11 cellular contexts compared by ENCODE assay signal in the genomic region with DNA sequence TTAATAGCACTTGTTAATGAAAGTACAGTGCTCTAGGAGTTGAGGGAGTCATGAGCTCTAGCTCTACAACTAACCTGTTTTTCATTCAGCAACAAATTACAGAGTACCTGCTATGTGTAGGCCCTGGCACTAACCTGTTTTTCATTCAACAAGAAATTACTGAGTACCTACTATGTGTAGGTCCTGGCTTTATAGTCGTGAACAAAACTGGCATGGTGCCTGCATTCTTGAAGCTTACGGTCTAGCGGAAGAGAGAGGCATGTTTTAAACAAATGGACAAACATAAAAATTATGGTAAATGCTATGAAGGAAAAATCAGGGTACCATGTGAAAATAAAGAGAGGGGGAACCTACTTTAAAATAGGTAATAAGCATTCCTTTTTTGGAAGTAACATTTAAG. TPM values are rescaled to one million over a fixed set of nuclear protein-coding genes. Genes with fewer than 3 reads are reported as not detected.
A peak's percentile ranks its signal among the peaks of the same experiment; 100 is the strongest.
DNase-seq lines count a peak whose midpoint lies in the region; ATAC-seq and TF ChIP-seq lines count a peak whose summit lies in the region.
"Had no signal": no experiment of that assay in that cellular context is flagged by ENCODE, and none has a peak within 500 bp of the region (broad histone marks: within the 10 kb centered on the region; RNA-seq: fewer than 3 reads in every experiment).

No MANE protein-coding gene starts in this region.

- CTCF ChIA-PET in SK-N-SH (lab: Yijun Ruan, JAX): interaction anchor here (1.0 to 2.4 kb wide), 7 partner anchors 19 to 127 kb away, joined by 3 to 11 read pairs (median 4); no protein-coding TSS in a partner anchor
- CTCF ChIA-PET in Panc1 (lab: Charles Lee): no interaction called here

- H2AFZ ChIP-seq in SK-N-SH (ENCODE audit: low read depth): no peak overlapping the region

- ATAC-seq in SK-N-SH treated with all-trans-retinoic acid at 6 μM for 48 hours (no peak), Panc1 (no peak)

- H3K79me2 ChIP-seq in SK-N-SH (ENCODE audit: insufficient read depth): peaks cover 93% of the 10 kb centered on the region

- H3K9ac ChIP-seq in SK-N-SH (no peak overlapping the region), rectal smooth muscle tissue (ENCODE audit: low read length) (no peak overlapping the region)

- no peak for TF ChIP-seq RAD21 in SK-N-SH (IDR thresholded peaks at IDR 0.05; ENCODE audit: low read length)

- DNase-seq in SK-N-SH (no peak), Panc1 (ENCODE audit: low read depth, low spot score) (no peak), epithelial cell of esophagus (ENCODE audit: low read depth) (no peak), NCI-H1694 treated with DMSO at 0.1 percent for 48 hours (lab: John Stamatoyannopoulos, UW) (no peak), NCI-H1105 treated with DMSO at 0.1 percent for 48 hours (lab: John Stamatoyannopoulos, UW) (no peak)
- DNase-seq in stimulated activated CD4-positive, alpha-beta T cell treated with anti-CD3 and anti-CD28 coated beads, Interleukin-2, amount 100 ng/mL, for 48 hours: no peak
- DNase-seq: activated CD4-positive, alpha-beta T cell treated with anti-CD3 and anti-CD28 coated beads for 48 hours; NCI-H524; uterus had no signal

- peaks cover 19% of the 10 kb centered on the region for H4K20me1 ChIP-seq in SK-N-SH (ENCODE audit: insufficient read depth)

- in situ Hi-C loops in Panc1 (cut with HindIII; ENCODE audit: low pct_unique_long_range_greater_than_20kb, low sequenced_read_pairs): no loop called here

- H3F3A ChIP-seq in SK-N-SH (replicated peaks; ENCODE audit: insufficient read depth): peaks cover 14% of the 10 kb centered on the region

- TF ChIP-seq CTCF in SK-N-SH (IDR thresholded peaks at IDR 0.05): no peak
- TF ChIP-seq CTCF in Panc1 (IDR thresholded peaks at IDR 0.05): no peak
- no peak for TF ChIP-seq CTCF in epithelial cell of esophagus (IDR thresholded peaks at IDR 0.05; ENCODE audit: insufficient read depth, low read depth, low read length, missing control alignments)

- H3K4me1 ChIP-seq in SK-N-SH (ENCODE audit: control insufficient read depth in 1 of 2, insufficient read depth in 2 of 2, low read depth in 1 of 2, low read length in 1 of 2) (peaks cover 13 to 28% of the 10 kb centered on the region in 2 experiments), Panc1 (ENCODE audit: control insufficient read depth, insufficient read depth, low read length) (peaks cover 22% of the 10 kb centered on the region), rectal smooth muscle tissue (ENCODE audit: control insufficient read depth, insufficient read depth, low read length) (peaks cover 21% of the 10 kb centered on the region)

- 90% methylated on average over 3 of the region's 3 CpGs for WGBS in SK-N-SH (ENCODE audit: low lambda C conversion rate)

- intact Hi-C loops in Panc1 (cut with micrococcal nuclease; ENCODE audit: unreplicated experiment): no loop called here

- H3K9me2 ChIP-seq in SK-N-SH: no peaks in the 10 kb centered on the region

- H3K4me2 ChIP-seq in SK-N-SH: peak overlapping the region; percentile 88

- TF ChIP-seq EP300 in SK-N-SH (IDR thresholded peaks at IDR 0.05; ENCODE audit: borderline replicate concordance in 1 of 2, low read depth in 1 of 2, low read length in 1 of 2): no peak

- H3K36me3 ChIP-seq in SK-N-SH (replicated peaks in 1 of 2; ENCODE audit: control insufficient read depth in 1 of 2, insufficient read depth in 2 of 2, low read length in 1 of 2) (peaks cover 32 to 45% of the 10 kb centered on the region in 2 experiments), Panc1 (ENCODE audit: control insufficient read depth, insufficient read depth, low read length) (peaks cover 29% of the 10 kb centered on the region), rectal smooth muscle tissue (ENCODE audit: control insufficient read depth, insufficient read depth, low read length) (peaks cover 11% of the 10 kb centered on the region)
- H3K36me3 ChIP-seq: uterus had no signal

- H3K27me3 ChIP-seq in SK-N-SH (ENCODE audit: insufficient read depth) (no peaks in the 10 kb centered on the region), Panc1 (ENCODE audit: control insufficient read depth, insufficient read depth, low read length) (no peaks in the 10 kb centered on the region), rectal smooth muscle tissue (ENCODE audit: control insufficient read depth, insufficient read depth, low read length) (no peaks in the 10 kb centered on the region)
- H3K27me3 ChIP-seq: uterus had no signal

- BruUV-seq in Panc1 (replicated peaks; lab: Mats Ljungman, UMichigan): no TSS peak

- H3K27ac ChIP-seq in SK-N-SH (ENCODE audit: low read depth in 2 of 2, low read length in 1 of 2): no peak overlapping the region
- peak overlapping the region; percentile 99 for H3K27ac ChIP-seq in Panc1 (ENCODE audit: low read length)
- H3K27ac ChIP-seq in rectal smooth muscle tissue (ENCODE audit: low read depth, low read length): no peak overlapping the region

- H3K4me3 ChIP-seq in SK-N-SH (ENCODE audit: low read depth in 2 of 2, low read length in 1 of 2) (peak overlapping the region in 1 of 2 experiments; percentile 84; a peak in 3 of 4 replicates), Panc1 (ENCODE audit: low read depth in 2 of 2, low read length in 2 of 2) (peak overlapping the region; percentile 89 to 99; a peak in 3 of 4 replicates), epithelial cell of esophagus (ENCODE audit: low read length) (peak overlapping the region; percentile 93), rectal smooth muscle tissue (ENCODE audit: low read length) (peak overlapping the region; percentile 99)

- no peaks in the 10 kb centered on the region for H3K9me3 ChIP-seq in SK-N-SH
- H3K9me3 ChIP-seq in Panc1 (ENCODE audit: control insufficient read depth, insufficient read depth, low read depth, low read length): no peaks in the 10 kb centered on the region
- H3K9me3 ChIP-seq: uterus had no signal

- POLR2A ChIA-PET in SK-N-SH (lab: Yijun Ruan, JAX): interaction anchor here (1.0 kb wide), 2 partner anchors 228 kb away, joined by 3 to 6 read pairs; a partner anchor contains a TSS
- POLR2A ChIA-PET in Panc1 (lab: Charles Lee): no interaction called here

TF ChIP-seq in SK-N-SH, 30 proteins besides CTCF, POLR2A, EP300 and RAD21 (continues in another document):
- TF ChIP-seq FOXM1 (IDR thresholded peaks at IDR 0.05; ENCODE audit: low read depth) (no peak), NRF1 (IDR thresholded peaks at IDR 0.05; ENCODE audit: low read depth, low read length) (no peak), CHD2 (IDR thresholded peaks at IDR 0.05; ENCODE audit: low read length, partially characterized antibody) (no peak)
- TF ChIP-seq, protein P1, sequence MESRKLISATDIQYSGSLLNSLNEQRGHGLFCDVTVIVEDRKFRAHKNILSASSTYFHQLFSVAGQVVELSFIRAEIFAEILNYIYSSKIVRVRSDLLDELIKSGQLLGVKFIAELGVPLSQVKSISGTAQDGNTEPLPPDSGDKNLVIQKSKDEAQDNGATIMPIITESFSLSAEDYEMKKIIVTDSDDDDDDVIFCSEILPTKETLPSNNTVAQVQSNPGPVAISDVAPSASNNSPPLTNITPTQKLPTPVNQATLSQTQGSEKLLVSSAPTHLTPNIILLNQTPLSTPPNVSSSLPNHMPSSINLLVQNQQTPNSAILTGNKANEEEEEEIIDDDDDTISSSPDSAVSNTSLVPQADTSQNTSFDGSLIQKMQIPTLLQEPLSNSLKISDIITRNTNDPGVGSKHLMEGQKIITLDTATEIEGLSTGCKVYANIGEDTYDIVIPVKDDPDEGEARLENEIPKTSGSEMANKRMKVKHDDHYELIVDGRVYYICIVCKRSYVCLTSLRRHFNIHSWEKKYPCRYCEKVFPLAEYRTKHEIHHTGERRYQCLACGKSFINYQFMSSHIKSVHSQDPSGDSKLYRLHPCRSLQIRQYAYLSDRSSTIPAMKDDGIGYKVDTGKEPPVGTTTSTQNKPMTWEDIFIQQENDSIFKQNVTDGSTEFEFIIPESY (IDR thresholded peaks at IDR 0.05; ENCODE audit: borderline replicate concordance, low read depth): no peak

TF ChIP-seq in SK-N-SH treated with all-trans-retinoic acid at 6 μM for 48 hours, 23 proteins besides CTCF, POLR2A, EP300 and RAD21 (continues in another document):
- TF ChIP-seq ESRRG (CRISPR knock-in tag; IDR thresholded peaks at IDR 0.05) (no peak), BACH2 (CRISPR knock-in tag; IDR thresholded peaks at IDR 0.05; ENCODE audit: borderline replicate concordance) (no peak), OSR1 (CRISPR knock-in tag; IDR thresholded peaks at IDR 0.05) (no peak), TOX (CRISPR knock-in tag; IDR thresholded peaks at IDR 0.05; ENCODE audit: borderline replicate concordance) (no peak), CSDC2 (CRISPR knock-in tag; IDR thresholded peaks at IDR 0.05) (no peak), ZNF565 (CRISPR knock-in tag; conservative IDR thresholded peaks at IDR 0.05; ENCODE audit: low read depth) (no peak)
- TF ChIP-seq, protein P2, sequence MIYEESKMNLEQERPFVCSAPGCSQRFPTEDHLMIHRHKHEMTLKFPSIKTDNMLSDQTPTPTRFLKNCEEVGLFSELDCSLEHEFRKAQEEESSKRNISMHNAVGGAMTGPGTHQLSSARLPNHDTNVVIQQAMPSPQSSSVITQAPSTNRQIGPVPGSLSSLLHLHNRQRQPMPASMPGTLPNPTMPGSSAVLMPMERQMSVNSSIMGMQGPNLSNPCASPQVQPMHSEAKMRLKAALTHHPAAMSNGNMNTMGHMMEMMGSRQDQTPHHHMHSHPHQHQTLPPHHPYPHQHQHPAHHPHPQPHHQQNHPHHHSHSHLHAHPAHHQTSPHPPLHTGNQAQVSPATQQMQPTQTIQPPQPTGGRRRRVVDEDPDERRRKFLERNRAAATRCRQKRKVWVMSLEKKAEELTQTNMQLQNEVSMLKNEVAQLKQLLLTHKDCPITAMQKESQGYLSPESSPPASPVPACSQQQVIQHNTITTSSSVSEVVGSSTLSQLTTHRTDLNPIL (CRISPR knock-in tag; IDR thresholded peaks at IDR 0.05; ENCODE audit: low read depth): no peak

RNA-seq across cellular contexts. Expression of a gene that starts 2.2 kb away (rescaled TPM):
- 146 and 161 TPM in 2 replicates for polyA plus RNA-seq in SK-N-SH (2012; rRNA removed)
- polyA plus RNA-seq in SK-N-SH (2012; cell fraction: cytosol; rRNA removed): 111 and 115 TPM in 2 replicates
- 191 and 357 TPM in 2 replicates for polyA plus RNA-seq in SK-N-SH (2012; cell fraction: nucleus; rRNA removed)
- 227 TPM for total RNA-seq in Panc1 (2021; ENCODE audit: unreplicated experiment)
- 149 TPM for polyA plus RNA-seq in Panc1 (2012; ENCODE audit: insufficient read length)

RNA-seq across cellular contexts. Expression of a gene that starts 12.4 kb away (rescaled TPM):
- not detected in 2 replicates for polyA plus RNA-seq in SK-N-SH (2012; rRNA removed)
- not detected in 2 replicates for polyA plus RNA-seq in SK-N-SH (2012; cell fraction: cytosol; rRNA removed)
- polyA plus RNA-seq in SK-N-SH (2012; cell fraction: nucleus; rRNA removed): not detected in 2 replicates
- total RNA-seq in Panc1 (2021; ENCODE audit: unreplicated experiment): not detected
- not detected for polyA plus RNA-seq in Panc1 (2012; ENCODE audit: insufficient read length)
- total RNA-seq: uterus had no signal

RNA-seq across cellular contexts. Expression of a gene that starts 26.6 kb away (rescaled TPM):
- polyA plus RNA-seq in SK-N-SH (2012; rRNA removed): 324 and 359 TPM in 2 replicates
- 391 and 506 TPM in 2 replicates for polyA plus RNA-seq in SK-N-SH (2012; cell fraction: cytosol; rRNA removed)
- 163 and 260 TPM in 2 replicates for polyA plus RNA-seq in SK-N-SH (2012; cell fraction: nucleus; rRNA removed)
- total RNA-seq in Panc1 (2021; ENCODE audit: unreplicated experiment): 545 TPM
- 765 TPM for polyA plus RNA-seq in Panc1 (2012; ENCODE audit: insufficient read length)

RNA-seq across cellular contexts. Expression of a gene that starts 53.9 kb away (rescaled TPM):
- 74.1 and 106 TPM in 2 replicates for polyA plus RNA-seq in SK-N-SH (2012; rRNA removed)
- polyA plus RNA-seq in SK-N-SH (2012; cell fraction: cytosol; rRNA removed): 69.9 and 85.7 TPM in 2 replicates
- 88.9 and 96.0 TPM in 2 replicates for polyA plus RNA-seq in SK-N-SH (2012; cell fraction: nucleus; rRNA removed)
- 110 TPM for total RNA-seq in Panc1 (2021; ENCODE audit: unreplicated experiment)
- polyA plus RNA-seq in Panc1 (2012; ENCODE audit: insufficient read length): 115 TPM
